2 cellular contexts compared by ENCODE assay signal in genomic region chr10:95732907-95733306, GRCh38.
TF ChIP-seq lines count a peak whose summit lies in the region.

No MANE protein-coding gene starts in this region.

TF ChIP-seq in HCT116, 20 proteins besides CTCF, POLR2A, EP300 and RAD21:
- peak; percentile 61; the same call in 1 of the 2 replicates for TF ChIP-seq CBX3 (IDR thresholded peaks at IDR 0.05; ENCODE audit: low read depth)

TF ChIP-seq in GM12878, 131 proteins besides CTCF, POLR2A, EP300 and RAD21:
- TF ChIP-seq CBX5 (IDR thresholded peaks at IDR 0.05; ENCODE audit: low read depth), result peak; percentile 87; the same call in 1 of the 2 replicates
TF ChIP-seq in GM12878: peak in this region for 1; not testable (repeated sequence) for 130.
